11 cellular contexts compared by ENCODE assay signal in the genomic region with DNA sequence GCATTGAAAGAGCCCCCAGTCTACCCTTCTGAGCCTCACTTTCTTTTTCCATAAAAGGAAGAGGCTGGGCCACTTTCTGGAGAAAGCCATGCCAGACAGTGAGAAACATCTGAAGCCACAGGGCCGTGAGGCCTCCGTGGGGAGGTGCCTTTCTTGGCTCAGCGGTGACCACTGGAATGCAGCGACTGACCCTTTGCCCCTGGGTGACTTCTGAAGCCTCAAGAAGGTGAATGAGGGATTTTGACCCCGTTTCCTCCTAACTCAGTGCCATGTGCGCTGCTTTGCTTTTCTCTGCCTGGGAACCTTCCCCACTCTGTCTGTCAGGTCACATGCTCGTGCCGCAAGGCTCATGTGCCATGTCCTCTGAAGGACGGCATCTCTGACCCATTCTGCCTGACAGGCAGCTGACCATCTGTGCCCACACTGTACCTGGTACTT. TPM values are rescaled to one million over a fixed set of nuclear protein-coding genes. Genes with fewer than 3 reads are reported as not detected.
A peak's percentile ranks its signal among the peaks of the same experiment; 100 is the strongest.
DNase-seq lines count a peak whose midpoint lies in the region; TF ChIP-seq lines count a peak whose summit lies in the region.
"Had no signal": no experiment of that assay in that cellular context is flagged by ENCODE, and none has a peak within 500 bp of the region (broad histone marks: within the 10 kb centered on the region; RNA-seq: fewer than 3 reads in every experiment).

No MANE protein-coding gene starts in this region.

- peaks cover 74% of the 10 kb centered on the region for H3K4me1 Mint-ChIP-seq in mesothelial cell of epicardium

- DNase-seq in SJSA1 (ENCODE audit: low read depth in 1 of 2, low spot score in 2 of 2) (peak; percentile 63), fibroblast of gingiva (ENCODE audit: low read depth) (peak; percentile 64), mesothelial cell of epicardium (ENCODE audit: low spot score in 2 of 2, unreplicated experiment in 2 of 2) (no peak), transverse colon (no peak), Ammon's horn (ENCODE audit: low spot score) (no peak), ecto neural progenitor cell (ENCODE audit: low spot score) (no peak), GDM1 (lab: John Stamatoyannopoulos, UW) (no peak)
- DNase-seq in activated effector memory CD4-positive, alpha-beta T cell treated with Interleukin-2 at 50 U/mL for 16 hours: no peak
- DNase-seq: activated CD4-positive, alpha-beta T cell treated with anti-CD3 and anti-CD28 coated beads for 1 hour; stimulated activated CD4-positive, alpha-beta T cell treated with anti-CD3 and anti-CD28 coated beads, Interleukin-15, amount 100 ng/mL, for 24 hours had no signal

- WGBS in transverse colon (ENCODE audit: low coverage in 1 of 2), 2 donors: 80% methylated on average over 9 of the region's 9 CpGs; no CpG with 5 or more reads in 1 of the 2 donors

- intact Hi-C loops in transverse colon (cut with DNase I; ENCODE audit: low total_unique reads): no loop called here

- H3K27ac Mint-ChIP-seq in mesothelial cell of epicardium: peak overlapping the region; percentile 96

- H3K9me3 ChIP-seq in SJSA1 (replicated peaks) (no peaks in the 10 kb centered on the region), transverse colon (no peaks in the 10 kb centered on the region)

- TF ChIP-seq POLR2A in transverse colon (IDR thresholded peaks at IDR 0.05): no peak

- in situ Hi-C loops in transverse colon (cut with MboI; ENCODE audit: low pct_ligation_motif_present in 1 of 4, low pct_unique_long_range_greater_than_20kb in 1 of 4, low sequenced_read_pairs in 3 of 4): loop anchor here (5.0 to 25.0 kb wide), 3 partner anchors 68 to 97 kb away; partner anchors contain the start of gene ZSCAN20 (in 1 of the 4)

- H3K27ac ChIP-seq in SJSA1 (peak overlapping the region; percentile 13; the same call in 1 of the 2 replicates), transverse colon (peak overlapping the region; percentile 65 to 79 (median 72))
- H3K27ac ChIP-seq: KMS-11 had no signal

- TF ChIP-seq EP300 in transverse colon (IDR thresholded peaks at IDR 0.05; ENCODE audit: low read depth): no peak

- no peak overlapping the region for H3K4me3 Mint-ChIP-seq in mesothelial cell of epicardium

- H3K4me1 ChIP-seq in SJSA1 (replicated peaks): peaks cover 37% of the 10 kb centered on the region
- peaks cover 10 to 33% (median 13%) of the 10 kb centered on the region in 4 donors for H3K4me1 ChIP-seq in transverse colon

- H3K36me3 Mint-ChIP-seq in mesothelial cell of epicardium: peaks cover 3% of the 10 kb centered on the region

- H3K4me3 ChIP-seq in SJSA1: no peak overlapping the region
- no peak overlapping the region for H3K4me3 ChIP-seq in transverse colon

- TF ChIP-seq CTCF in mesothelial cell of epicardium (IDR thresholded peaks at IDR 0.05; ENCODE audit: unreplicated experiment) (no peak), transverse colon (IDR thresholded peaks at IDR 0.05) (no peak)

- no peaks in the 10 kb centered on the region for H3K27me3 Mint-ChIP-seq in mesothelial cell of epicardium (ENCODE audit: low read depth)

- H3K27me3 ChIP-seq in SJSA1 (replicated peaks) (no peaks in the 10 kb centered on the region), transverse colon (no peaks in the 10 kb centered on the region)

- peaks cover 11% of the 10 kb centered on the region; the same call in 1 of the 2 replicates for H3K36me3 ChIP-seq in SJSA1
- no peaks in the 10 kb centered on the region for H3K36me3 ChIP-seq in transverse colon

- H3K9me3 Mint-ChIP-seq in mesothelial cell of epicardium: no peaks in the 10 kb centered on the region

RNA-seq across cellular contexts. Expression of gene A3GALT2, which starts 44.7 kb away (rescaled TPM):
- total RNA-seq in SJSA1 (2014; rRNA removed; shearing (Covaris generic)): not detected in 2 replicates
- total RNA-seq in mesothelial cell of epicardium: 0.51 to 0.58 TPM (median 0.52 TPM) in 3 replicates
- not detected for total RNA-seq in transverse colon

Comparison
In these comparisons a context has a peak if more than half of its experiments do, and no peak if none do; other contexts are left out.
1. DNase-seq: peak in SJSA1 (2 of 2) and fibroblast of gingiva (single experiment); none in mesothelial cell of epicardium (0 of 2), transverse colon (single experiment), Ammon's horn (single experiment), ecto neural progenitor cell (single experiment), GDM1 (single experiment) and activated effector memory CD4-positive, alpha-beta T cell treated with Interleukin-2 at 50 U/mL for 16 hours (single experiment).